In genomic region chr14:73723411-73723798, GRCh38 we compare ENCODE assay signal across 8 cellular contexts. TPM values are rescaled to one million over a fixed set of nuclear protein-coding genes. Genes with fewer than 3 reads are reported as not detected.
DNase-seq lines count a peak whose midpoint lies in the region; ATAC-seq, FAIRE-seq and TF ChIP-seq lines count a peak whose summit lies in the region.
"Had no signal": no experiment of that assay in that cellular context is flagged by ENCODE, and none has a peak within 500 bp of the region (broad histone marks: within the 10 kb centered on the region; RNA-seq: fewer than 3 reads in every experiment).

No MANE protein-coding gene starts in this region.

- H3K27me3 Mint-ChIP-seq in activated CD8-positive, alpha-beta T cell treated with anti-CD3 and anti-CD28 coated beads for 36 hours = no peaks in the 10 kb centered on the region

- H3K27ac Mint-ChIP-seq in activated CD8-positive, alpha-beta T cell treated with anti-CD3 and anti-CD28 coated beads for 36 hours = peak overlapping the region; percentile 81

- H3K27ac ChIP-seq in HEK293 (ENCODE audit: extremely low read depth, low read depth, low read length) (peak overlapping the region; percentile 37; the same call in 1 of the 2 replicates), hepatocyte (peak overlapping the region; percentile 65)

- no peak overlapping the region for H3K4me2 ChIP-seq in hepatocyte

- CTCF ChIA-PET in HEK293 (lab: Yijun Ruan, JAX) = interaction anchor here (0.6 to 1.0 kb wide), 2 partner anchors 103 to 606 kb away, joined by 3 read pairs; no protein-coding TSS in a partner anchor
- CTCF ChIA-PET in activated CD8-positive, alpha-beta T cell treated with anti-CD3 and anti-CD28 coated beads for 36 hours (lab: Charles Lee) = interaction anchor here (0.7 to 1.5 kb wide), 4 partner anchors 10 to 144 kb away, joined by 3 read pairs; no protein-coding TSS in a partner anchor

- H3K4me1 Mint-ChIP-seq in activated CD8-positive, alpha-beta T cell treated with anti-CD3 and anti-CD28 coated beads for 36 hours (ENCODE audit: low read depth) = peaks cover 21% of the 10 kb centered on the region

- intact Hi-C loops in activated CD8-positive, alpha-beta T cell treated with anti-CD3 and anti-CD28 coated beads for 36 hours (cut with micrococcal nuclease) = no loop called here

- no peak overlapping the region for H3K4me3 Mint-ChIP-seq in activated CD8-positive, alpha-beta T cell treated with anti-CD3 and anti-CD28 coated beads for 36 hours

- H3K9me3 ChIP-seq in HEK293 (ENCODE audit: control insufficient read depth, insufficient read depth, low read depth, low read length) (no peaks in the 10 kb centered on the region), hepatocyte (ENCODE audit: low read depth) (no peaks in the 10 kb centered on the region)

- H3K79me2 ChIP-seq in hepatocyte = peaks cover 19% of the 10 kb centered on the region

- no peaks in the 10 kb centered on the region for H3K27me3 ChIP-seq in hepatocyte

- H3K4me3 ChIP-seq in HEK293 (ENCODE audit: low read depth, low read length) (no peak overlapping the region), hepatocyte (no peak overlapping the region)

- no peak for ATAC-seq in activated CD8-positive, alpha-beta T cell treated with anti-CD3 and anti-CD28 coated beads for 36 hours

- no peak overlapping the region for H2AFZ ChIP-seq in hepatocyte

- H3K4me1 ChIP-seq in HEK293 (ENCODE audit: control insufficient read depth, insufficient read depth, low read length) = 0 out of 2 replicates have a peak, but pooled peaks cover 3% of the 10 kb centered on the region
- H3K4me1 ChIP-seq in hepatocyte (ENCODE audit: insufficient read depth) = peaks cover 24% of the 10 kb centered on the region

- no peaks in the 10 kb centered on the region for H3K9me3 Mint-ChIP-seq in activated CD8-positive, alpha-beta T cell treated with anti-CD3 and anti-CD28 coated beads for 36 hours

- H3K36me3 Mint-ChIP-seq in activated CD8-positive, alpha-beta T cell treated with anti-CD3 and anti-CD28 coated beads for 36 hours (ENCODE audit: low read depth) = peaks cover 64% of the 10 kb centered on the region

- no peaks in the 10 kb centered on the region for H4K20me1 ChIP-seq in hepatocyte (ENCODE audit: insufficient read depth, poor library complexity, severe bottlenecking)

- H3K9me2 ChIP-seq in hepatocyte (replicated peaks; ENCODE audit: insufficient read depth) = no peaks in the 10 kb centered on the region

- POLR2A ChIA-PET in HEK293 (lab: Yijun Ruan, JAX) = interaction anchor here (1.4 kb wide), 1 partner anchor 11 kb away, joined by 6 read pairs; no protein-coding TSS in a partner anchor
- POLR2A ChIA-PET in activated CD8-positive, alpha-beta T cell treated with anti-CD3 and anti-CD28 coated beads for 36 hours (lab: Charles Lee) = interaction anchor here (1.0 to 1.6 kb wide), 3 partner anchors 10 to 62 kb away, joined by 3 to 5 read pairs (median 4); no protein-coding TSS in a partner anchor

- no peak for DNase-seq in activated CD8-positive, alpha-beta T cell treated with anti-CD3 and anti-CD28 coated beads for 36 hours
- DNase-seq in hepatocyte (ENCODE audit: low spot score) (no peak), stromal cell of bone marrow (ENCODE audit: low read depth) (peak; percentile 48), GM19239 (ENCODE audit: insufficient read length, low spot score) (no peak), NCI-H1930 (lab: John Stamatoyannopoulos, UW) (no peak), germinal center (ENCODE audit: low spot score) (no peak)
- DNase-seq: NCI-H1694 treated with DMSO at 0.1 percent for 48 hours had no signal

- H3K36me3 ChIP-seq in HEK293 (ENCODE audit: control insufficient read depth in 2 of 2, insufficient read depth in 1 of 2, low read length in 2 of 2) (peaks cover 32 to 99% of the 10 kb centered on the region in 2 experiments), hepatocyte (replicated peaks; ENCODE audit: insufficient read depth, low read depth) (peaks cover 4% of the 10 kb centered on the region)

- no peak for FAIRE-seq in GM19239 (lab: Jason Lieb, UNC)

- TF ChIP-seq CTCF in HEK293 (tag by site-specific recombination; IDR thresholded peaks at IDR 0.05) (no peak), hepatocyte (IDR thresholded peaks at IDR 0.05; ENCODE audit: poor library complexity) (no peak)
- no peak for TF ChIP-seq CTCF in activated CD8-positive, alpha-beta T cell treated with anti-CD3 and anti-CD28 coated beads for 36 hours (IDR thresholded peaks at IDR 0.05)

- 87% methylated on average over 7 of the region's 7 CpGs for WGBS in hepatocyte (ENCODE audit: low lambda C conversion rate, missing lambda C conversion rate)

TF ChIP-seq in HEK293, 187 proteins besides CTCF, POLR2A, EP300 and RAD21:
- TF ChIP-seq ZNF133 (tag by site-specific recombination; IDR thresholded peaks at IDR 0.05) (no peak), ZNF560 (tag by site-specific recombination; IDR thresholded peaks at IDR 0.05; ENCODE audit: borderline replicate concordance) (no peak), KLF9 (tag by site-specific recombination; IDR thresholded peaks at IDR 0.05; ENCODE audit: low read depth) (no peak), ZNF350 (tag by site-specific recombination; IDR thresholded peaks at IDR 0.05) (no peak), ZNF184 (tag by site-specific recombination; IDR thresholded peaks at IDR 0.05) (no peak)

RNA-seq across cellular contexts. Expression of gene PNMA1, which starts 9.2 kb away (rescaled TPM):
- total RNA-seq in activated CD8-positive, alpha-beta T cell treated with anti-CD3 and anti-CD28 coated beads for 36 hours = 10 to 100 TPM; 22.9 to 24.1 TPM
- total RNA-seq in hepatocyte = 23.0 and 27.3 TPM in 2 replicates
- polyA plus RNA-seq in hepatocyte = 41.2 and 45.7 TPM in 2 replicates
